Comparison of ENCODE assay signal across 9 cellular contexts in genomic region chr18:76981388-76981968, GRCh38.
DNase-seq lines count a peak whose midpoint lies in the region; ATAC-seq and TF ChIP-seq lines count a peak whose summit lies in the region.
"Had no signal": no experiment of that assay in that cellular context is flagged by ENCODE, and none has a peak within 500 bp of the region (broad histone marks: within the 10 kb centered on the region; RNA-seq: fewer than 3 reads in every experiment).

No MANE protein-coding gene starts in this region.

- H3K36me3 ChIP-seq in SU-DHL-6 (ENCODE audit: low read length): no peaks in the 10 kb centered on the region
- H3K36me3 ChIP-seq in tibial nerve: peaks cover 0 to 50% (median 0%) of the 10 kb centered on the region in 3 donors
- no peaks in the 10 kb centered on the region for H3K36me3 ChIP-seq in uterus

- H3K4me3 ChIP-seq in SU-DHL-6 (ENCODE audit: insufficient read depth, low read length, poor library complexity, severe bottlenecking): peak overlapping the region; percentile 38
- H3K4me3 ChIP-seq in tibial nerve: no peak overlapping the region
- no peak overlapping the region for H3K4me3 ChIP-seq in uterus

- no peaks in the 10 kb centered on the region for H3K9me3 ChIP-seq in SU-DHL-6 (ENCODE audit: insufficient read depth, low read length)
- no peaks in the 10 kb centered on the region for H3K9me3 ChIP-seq in tibial nerve
- no peaks in the 10 kb centered on the region for H3K9me3 ChIP-seq in uterus

- H4K20me1 ChIP-seq in SU-DHL-6 (ENCODE audit: low read depth, low read length): no peaks in the 10 kb centered on the region

- POLR2A ChIA-PET in RWPE1 (lab: Yijun Ruan, JAX; ENCODE audit: low non-redundant PET): no interaction called here

- 42 to 60% methylated on average over 9 to 13 of the region's 13 CpGs for whole genome bisulfite sequencing in tibial nerve, 2 donors

- H3K79me2 ChIP-seq in SU-DHL-6 (ENCODE audit: insufficient read depth, low read length): no peaks in the 10 kb centered on the region

- CTCF ChIA-PET in RWPE1 (lab: Yijun Ruan, JAX): interaction anchor here (0.6 to 0.7 kb wide), 3 partner anchors 16 to 180 kb away, joined by 3 to 5 read pairs (median 4); no protein-coding TSS in a partner anchor

- peaks cover 56% of the 10 kb centered on the region for H3F3A ChIP-seq in SU-DHL-6 (ENCODE audit: insufficient read depth)

- no peak for TF ChIP-seq EP300 in tibial nerve (IDR thresholded peaks at IDR 0.05)

- peak; percentile 76 for DNase-seq in NCI-H2107 treated with DMSO at 0.1 percent for 48 hours (lab: John Stamatoyannopoulos, UW; ENCODE audit: unreplicated experiment)
- no peak for DNase-seq in NCI-H2107 (lab: John Stamatoyannopoulos, UW)
- DNase-seq in tibial nerve (ENCODE audit: low spot score in 2 of 2): no peak
- DNase-seq in RWPE1 (ENCODE audit: low spot score): no peak
- no peak for DNase-seq in central memory CD4-positive, alpha-beta T cell
- DNase-seq in uterus: no peak
- DNase-seq: stimulated activated CD4-positive, alpha-beta T cell treated with anti-CD3 and anti-CD28 coated beads, Interleukin-4, amount 100 ng/mL, for 4 hours had no signal

- no peaks in the 10 kb centered on the region for H3K27me3 ChIP-seq in SU-DHL-6 (ENCODE audit: low read length)
- H3K27me3 ChIP-seq in tibial nerve: no peaks in the 10 kb centered on the region
- no peaks in the 10 kb centered on the region for H3K27me3 ChIP-seq in uterus

- TF ChIP-seq CTCF in SU-DHL-6 (IDR thresholded peaks at IDR 0.05; ENCODE audit: insufficient read depth, low read length, poor library complexity, severe bottlenecking): no peak
- TF ChIP-seq CTCF in tibial nerve (IDR thresholded peaks at IDR 0.05): no peak
- TF ChIP-seq CTCF in RWPE1 (conservative IDR thresholded peaks at IDR 0.05; ENCODE audit: low read depth): no peak
- TF ChIP-seq CTCF in uterus (IDR thresholded peaks at IDR 0.05): no peak

- H3K4me1 ChIP-seq in tibial nerve: peaks cover 0 to 27% (median 4%) of the 10 kb centered on the region in 4 donors
- H3K4me1 ChIP-seq in uterus: no peaks in the 10 kb centered on the region

- no peaks in the 10 kb centered on the region for H3K9me2 ChIP-seq in SU-DHL-6 (replicated peaks; ENCODE audit: insufficient read depth, low read length)

- no peak overlapping the region for H2AFZ ChIP-seq in SU-DHL-6 (ENCODE audit: low read depth, low read length, severe bottlenecking)

- peak overlapping the region; percentile 63 for H3K4me2 ChIP-seq in SU-DHL-6 (ENCODE audit: low read depth, low read length, poor library complexity, severe bottlenecking)

- peak overlapping the region; percentile 94 for H3K27ac ChIP-seq in SU-DHL-6 (ENCODE audit: low read depth, low read length)
- peak overlapping the region in 3 of 4 donors; percentile 0 to 25 (median 19) for H3K27ac ChIP-seq in tibial nerve
- no peak overlapping the region for H3K27ac ChIP-seq in RWPE1
- no peak overlapping the region for H3K27ac ChIP-seq in uterus

- peak overlapping the region; percentile 59 for H3K9ac ChIP-seq in SU-DHL-6 (ENCODE audit: low read length)

- TF ChIP-seq POLR2A in tibial nerve (IDR thresholded peaks at IDR 0.05) (no peak), uterus (IDR thresholded peaks at IDR 0.05) (no peak)

- ATAC-seq in HG02884 (IDR thresholded peaks at IDR 0.05; ENCODE audit: unreplicated experiment): peak; percentile 37

- intact Hi-C loops in uterus (cut with DNase I; ENCODE audit: low total_unique reads): loop anchor here (10.0 kb wide), 1 partner anchor 177 kb away; no protein-coding TSS in a partner anchor

Comparison
In these comparisons a context has a peak if more than half of its experiments do, and no peak if none do; other contexts are left out.
1. H3K27ac ChIP-seq: peak in SU-DHL-6 (single experiment) and tibial nerve (3 of 4); none in RWPE1 (single experiment) and uterus (0 of 2).